10 cellular contexts compared by ENCODE assay signal in the genomic region with DNA sequence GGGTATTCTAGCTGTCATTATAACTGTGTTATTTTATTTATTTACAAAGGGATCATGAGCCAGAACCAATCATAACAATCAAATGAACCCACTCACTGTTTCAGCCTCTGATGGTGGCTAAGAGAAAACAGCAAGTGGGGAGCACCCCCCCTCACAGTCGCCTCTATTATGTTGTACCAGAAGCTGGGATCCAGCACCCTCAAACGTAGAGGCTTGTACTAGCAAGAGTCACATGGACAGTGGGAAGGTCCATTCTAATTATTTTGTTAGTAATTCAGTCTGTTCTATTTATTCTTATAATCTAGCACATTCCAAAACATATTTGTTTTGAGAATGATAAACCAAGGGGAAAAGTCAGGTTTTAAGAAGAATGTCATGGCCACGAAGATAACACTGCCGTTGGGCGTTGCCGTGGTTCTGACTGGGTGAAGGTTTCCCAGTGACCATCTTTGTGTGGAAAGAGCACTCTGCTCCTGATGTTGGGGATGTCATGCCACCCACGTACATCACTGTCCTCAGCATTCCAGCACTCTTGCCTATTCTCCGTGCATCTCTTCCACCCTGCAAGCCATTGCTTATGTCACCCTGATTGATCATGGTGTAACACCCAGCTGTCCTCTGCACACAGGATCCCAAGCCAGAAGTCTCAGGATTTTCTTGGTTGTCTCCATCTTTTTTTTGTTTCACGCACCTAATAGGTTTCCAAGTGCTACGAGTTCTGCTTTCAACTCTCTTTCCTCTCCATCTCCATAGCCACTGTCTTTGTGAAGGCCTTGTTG.
DNase-seq lines count a peak whose midpoint lies in the region; ATAC-seq and TF ChIP-seq lines count a peak whose summit lies in the region.
"Had no signal": no experiment of that assay in that cellular context is flagged by ENCODE, and none has a peak within 500 bp of the region (broad histone marks: within the 10 kb centered on the region; RNA-seq: fewer than 3 reads in every experiment).

No MANE protein-coding gene starts in this region.

- H2BK5ac ChIP-seq in mesenchymal stem cell (ENCODE audit: low read depth, low read length, poor library complexity, severe bottlenecking): no peak overlapping the region

- H2BK15ac ChIP-seq in mesenchymal stem cell (ENCODE audit: low read depth, poor library complexity, severe bottlenecking): no peak overlapping the region

- H3K9ac ChIP-seq in mesenchymal stem cell (ENCODE audit: low read length): peak overlapping the region; percentile 74

- no peak overlapping the region for H2BK120ac ChIP-seq in mesenchymal stem cell (ENCODE audit: low read depth, low read length)

- no peak overlapping the region for H3K14ac ChIP-seq in mesenchymal stem cell (ENCODE audit: low read length in 2 of 2)

- peaks cover 3% of the 10 kb centered on the region for H3K9me3 Mint-ChIP-seq in natural killer cell treated with Interleukin-12 subunit alpha and Interleukin-12 subunit beta and Interleukin-15 and Interleukin-18, amount 100 ng/mL, for 72 hours
- H3K9me3 Mint-ChIP-seq in natural killer cell: no peaks in the 10 kb centered on the region

- H3K9me3 ChIP-seq in adrenal gland (replicated peaks in 1 of 3): no peaks in the 10 kb centered on the region
- H3K9me3 ChIP-seq in mesenchymal stem cell (ENCODE audit: control insufficient read depth, low read length): no peaks in the 10 kb centered on the region

- H4K91ac ChIP-seq in mesenchymal stem cell (ENCODE audit: low read length): peak overlapping the region; percentile 0

- TF ChIP-seq POLR2A in adrenal gland (IDR thresholded peaks at IDR 0.05): no peak

- H3K4me3 Mint-ChIP-seq in natural killer cell treated with Interleukin-12 subunit alpha and Interleukin-12 subunit beta and Interleukin-15 and Interleukin-18, amount 100 ng/mL, for 72 hours: peak overlapping the region; percentile 5
- H3K4me3 Mint-ChIP-seq in natural killer cell: no peak overlapping the region

- no peak overlapping the region for H3K4me2 ChIP-seq in mesenchymal stem cell (ENCODE audit: low read length, poor library complexity, severe bottlenecking)

- intact Hi-C loops in natural killer cell (cut with micrococcal nuclease): no loop called here
- intact Hi-C loops in adrenal gland (cut with DNase I): no loop called here

- peaks cover 19% of the 10 kb centered on the region for H3K79me1 ChIP-seq in mesenchymal stem cell (replicated peaks; ENCODE audit: low read length, poor library complexity, severe bottlenecking)

- H3K23ac ChIP-seq in mesenchymal stem cell (ENCODE audit: low read length in 2 of 2): no peak overlapping the region

- H3K36me3 Mint-ChIP-seq in natural killer cell treated with Interleukin-12 subunit alpha and Interleukin-12 subunit beta and Interleukin-15 and Interleukin-18, amount 100 ng/mL, for 72 hours: no peaks in the 10 kb centered on the region
- no peaks in the 10 kb centered on the region for H3K36me3 Mint-ChIP-seq in natural killer cell

- H3K36me3 ChIP-seq in adrenal gland (replicated peaks in 1 of 2) (no peaks in the 10 kb centered on the region), mesenchymal stem cell (ENCODE audit: control insufficient read depth in 1 of 2, insufficient read depth in 2 of 2, low read depth in 1 of 2, low read length in 2 of 2) (no peaks in the 10 kb centered on the region)

- H2AFZ ChIP-seq in mesenchymal stem cell (ENCODE audit: low read depth, low read length): no peak overlapping the region

- H2BK12ac ChIP-seq in mesenchymal stem cell (ENCODE audit: low read length in 2 of 2): peak overlapping the region in 1 of 2 experiments; percentile 19

- H4K8ac ChIP-seq in mesenchymal stem cell (ENCODE audit: low read length): no peak overlapping the region

- no peak for DNase-seq in natural killer cell treated with Interleukin-12 subunit alpha and Interleukin-12 subunit beta and Interleukin-15 and Interleukin-18, amount 100 ng/mL, for 72 hours (ENCODE audit: low spot score)
- DNase-seq in natural killer cell (no peak), adrenal gland (peak in 5 of 7 donors; percentile 49 to 78 (median 63)), mesenchymal stem cell (no peak), Kasumi-1 (lab: John Stamatoyannopoulos, UW) (no peak), NCI-H774 (lab: John Stamatoyannopoulos, UW) (no peak)
- no peak for DNase-seq in stimulated activated naive CD4-positive, alpha-beta T cell (lab: John Stamatoyannopoulos, UW)
- DNase-seq: left ventricle myocardium superior, SHP77 treated with DMSO at 0.1 percent for 48 hours had no signal

- peaks cover 30 to 44% of the 10 kb centered on the region in 2 donors for H3K4me1 Mint-ChIP-seq in natural killer cell treated with Interleukin-12 subunit alpha and Interleukin-12 subunit beta and Interleukin-15 and Interleukin-18, amount 100 ng/mL, for 72 hours (ENCODE audit: low read depth in 2 of 2)
- peaks cover 18 to 25% of the 10 kb centered on the region in 2 donors for H3K4me1 Mint-ChIP-seq in natural killer cell

- no peak for ATAC-seq in natural killer cell treated with Interleukin-12 subunit alpha and Interleukin-12 subunit beta and Interleukin-15 and Interleukin-18, amount 100 ng/mL, for 72 hours
- ATAC-seq in natural killer cell: no peak
- ATAC-seq in GM21381 (IDR thresholded peaks at IDR 0.05; ENCODE audit: unreplicated experiment): no peak

- TF ChIP-seq CTCF in natural killer cell (IDR thresholded peaks at IDR 0.05): no peak
- TF ChIP-seq CTCF in adrenal gland (IDR thresholded peaks at IDR 0.05): no peak

- H3K4me3 ChIP-seq in adrenal gland (no peak overlapping the region), mesenchymal stem cell (ENCODE audit: insufficient read depth in 1 of 2, low read depth in 1 of 2, low read length in 2 of 2) (no peak overlapping the region)

- no peak overlapping the region for H3K18ac ChIP-seq in mesenchymal stem cell (ENCODE audit: low read depth in 1 of 2, low read length in 2 of 2)

- peak overlapping the region; percentile 7 to 90 (median 69) for H3K27ac ChIP-seq in adrenal gland
- H3K27ac ChIP-seq in mesenchymal stem cell (ENCODE audit: low read length, poor library complexity, severe bottlenecking): peak overlapping the region; percentile 59

- WGBS in adrenal gland, 4 donors: 51 to 59% (median 52%) methylated on average over 10 of the region's 10 CpGs
- WGBS in mesenchymal stem cell: 98% methylated on average over 9 of the region's 10 CpGs

- H3K27me3 Mint-ChIP-seq in natural killer cell treated with Interleukin-12 subunit alpha and Interleukin-12 subunit beta and Interleukin-15 and Interleukin-18, amount 100 ng/mL, for 72 hours: no peaks in the 10 kb centered on the region
- no peaks in the 10 kb centered on the region for H3K27me3 Mint-ChIP-seq in natural killer cell (ENCODE audit: low read depth in 2 of 2)

- H3K27ac Mint-ChIP-seq in natural killer cell treated with Interleukin-12 subunit alpha and Interleukin-12 subunit beta and Interleukin-15 and Interleukin-18, amount 100 ng/mL, for 72 hours: peak overlapping the region; percentile 74 to 82
- no peak overlapping the region for H3K27ac Mint-ChIP-seq in natural killer cell

- peak overlapping the region; percentile 19 for H2AK5ac ChIP-seq in mesenchymal stem cell (ENCODE audit: low read length, severe bottlenecking)

- no peaks in the 10 kb centered on the region for H3K27me3 ChIP-seq in adrenal gland
- H3K27me3 ChIP-seq in mesenchymal stem cell (ENCODE audit: control insufficient read depth in 1 of 2, insufficient read depth in 1 of 2, low read length in 2 of 2): no peaks in the 10 kb centered on the region

- peaks cover 18 to 32% of the 10 kb centered on the region in 2 donors for H3K4me1 ChIP-seq in adrenal gland (replicated peaks in 1 of 2)
- H3K4me1 ChIP-seq in mesenchymal stem cell (ENCODE audit: control insufficient read depth, insufficient read depth, low read depth, low read length): peaks cover 6% of the 10 kb centered on the region

- H3K4ac ChIP-seq in mesenchymal stem cell (ENCODE audit: low read depth in 1 of 2, low read length in 2 of 2): peak overlapping the region in 1 of 2 experiments; percentile 47

Comparison
In these comparisons a context has a peak if more than half of its experiments do, and no peak if none do; other contexts are left out.
1. H3K27ac Mint-ChIP-seq: peak in natural killer cell treated with Interleukin-12 subunit alpha and Interleukin-12 subunit beta and Interleukin-15 and Interleukin-18, amount 100 ng/mL, for 72 hours (2 of 2); none in natural killer cell (0 of 2).
2. DNase-seq: peak in adrenal gland (5 of 7); none in natural killer cell treated with Interleukin-12 subunit alpha and Interleukin-12 subunit beta and Interleukin-15 and Interleukin-18, amount 100 ng/mL, for 72 hours (single experiment), natural killer cell (single experiment), mesenchymal stem cell (single experiment), Kasumi-1 (0 of 2), NCI-H774 (single experiment) and stimulated activated naive CD4-positive, alpha-beta T cell (0 of 6).